Comparison of ENCODE assay signal across 23 cellular contexts in genomic region chr2:47300081-47300480, GRCh38.
DNase-seq lines count a peak whose midpoint lies in the region; ATAC-seq, FAIRE-seq and TF ChIP-seq lines count a peak whose summit lies in the region.
"Had no signal": no experiment of that assay in that cellular context is flagged by ENCODE, and none has a peak within 500 bp of the region (broad histone marks: within the 10 kb centered on the region; RNA-seq: fewer than 3 reads in every experiment).

No MANE protein-coding gene starts in this region.

- H3K9me2 ChIP-seq in PC-9 (ENCODE audit: insufficient read depth), result no peaks in the 10 kb centered on the region

- H3K27ac Mint-ChIP-seq in CD14-positive monocyte, result peak overlapping the region; percentile 88 to 96 (median 96)
- peak overlapping the region; percentile 69 for H3K27ac Mint-ChIP-seq in stimulated activated memory B cell treated with anti-CD40 and anti-IgM and Interleukin-4, amounts not matched to agents 10 μg/mL and 1 μg/mL and 100 μg/mL, for 72 hours
- H3K27ac Mint-ChIP-seq: activated CD4-positive, alpha-beta T cell treated with anti-CD3 and anti-CD28 coated beads, Interleukin-2, amount 10 ng/mL, durations not matched to agents 24 days and 14 days; activated CD8-positive, alpha-beta memory T cell treated with anti-CD3 and anti-CD28 coated beads, Interleukin-2, amount 10 ng/mL, durations not matched to agents 7 days and 5 days; activated T-helper 1 cell treated with anti-CD3 and anti-CD28 coated beads, Interleukin-12 subunit alpha, Interleukin-12 subunit beta, Interleukin-2, Interleukin-4 antibody, amounts not matched to agents 30 ng/mL and 10 ng/mL and 1 ng/mL, durations not matched to agents 14 hours and 24 hours and 36 hours; T-cell had no signal

- H3K4me2 ChIP-seq in PC-9, result peak overlapping the region; percentile 34

- H3K4me1 ChIP-seq in PC-9 (replicated peaks; ENCODE audit: insufficient read depth), result peaks cover 33% of the 10 kb centered on the region

- no peaks in the 10 kb centered on the region for H4K20me1 ChIP-seq in PC-9 (ENCODE audit: insufficient read depth)

- H3K4me1 Mint-ChIP-seq in CD14-positive monocyte, result peaks cover 92% of the 10 kb centered on the region
- H3K4me1 Mint-ChIP-seq in stimulated activated memory B cell treated with anti-CD40 and anti-IgM and Interleukin-4, amounts not matched to agents 10 μg/mL and 1 μg/mL and 100 μg/mL, for 72 hours, result peaks cover 50% of the 10 kb centered on the region

- no peak overlapping the region for H2AFZ ChIP-seq in PC-9

- no peak for ATAC-seq in stimulated activated memory B cell treated with anti-CD40 and anti-IgM and Interleukin-4, amounts not matched to agents 10 μg/mL and 1 μg/mL and 100 μg/mL, for 72 hours
- ATAC-seq: activated CD8-positive, alpha-beta memory T cell treated with anti-CD3 and anti-CD28 coated beads, Interleukin-2, amount 10 ng/mL, durations not matched to agents 7 days and 5 days; T-cell had no signal

- CTCF ChIA-PET in PC-9 (lab: Charles Lee), result interaction anchor here (0.6 kb wide), 1 partner anchor 199 kb away, joined by 3 read pairs; no protein-coding TSS in a partner anchor

- no peak for FAIRE-seq in HTR-8/SVneo (lab: Jason Lieb, UNC)
- FAIRE-seq: H54 had no signal

- DNase-seq in CD14-positive monocyte (ENCODE audit: low spot score) (no peak), PC-9 (peak in 1 of 2 experiments; percentile 6), activated T-cell treated with anti-CD3 and anti-CD28 coated beads for 4 hours (no peak), HTR-8/SVneo (ENCODE audit: insufficient read length, low spot score) (no peak), occipital lobe (lab: John Stamatoyannopoulos, UW) (no peak), ecto neural progenitor cell (ENCODE audit: low spot score) (no peak)
- DNase-seq: activated CD4-positive, alpha-beta T cell treated with anti-CD3 and anti-CD28 coated beads, Interleukin-2, amount 10 ng/mL, durations not matched to agents 24 days and 14 days; activated CD8-positive, alpha-beta memory T cell treated with anti-CD3 and anti-CD28 coated beads, Interleukin-2, amount 10 ng/mL, durations not matched to agents 7 days and 5 days; activated naive CD4-positive, alpha-beta T cell treated with anti-CD3 and anti-CD28 coated beads, Interleukin-2, amount 50 U/mL, for 16 hours; aorta; heart left ventricle; mucosa of descending colon; NCI-H1048; NCI-H446 treated with DMSO at 0.1 percent for 48 hours; SHP77 treated with DMSO at 0.1 percent for 48 hours; stimulated activated CD4-positive, alpha-beta T cell treated with anti-CD3 and anti-CD28 coated beads, Interleukin-4, amount 100 ng/mL, for 24 hours; stimulated activated naive CD8-positive, alpha-beta T cell treated with anti-CD3 and anti-CD28 coated beads, Interleukin-15, Interleukin-2, amounts not matched to agents 100 U/mL and 50 U/mL, for 24 hours had no signal

- H3K27ac ChIP-seq in PC-9 (peak overlapping the region; percentile 48; the same call in 1 of the 2 replicates), layer of hippocampus (ENCODE audit: low read depth, low read length) (peak overlapping the region; percentile 46)

- intact Hi-C loops in CD14-positive monocyte (cut with micrococcal nuclease) (no loop called here), PC-9 (cut with micrococcal nuclease; ENCODE audit: unreplicated experiment) (no loop called here)

- H3K27me3 ChIP-seq in PC-9 (ENCODE audit: insufficient read depth, low read depth) (no peaks in the 10 kb centered on the region), layer of hippocampus (ENCODE audit: control insufficient read depth, insufficient read depth, low read length) (no peaks in the 10 kb centered on the region)
- H3K27me3 ChIP-seq: heart left ventricle had no signal

- H3K4me3 Mint-ChIP-seq in CD14-positive monocyte, result peak overlapping the region in 1 of 2 donors; percentile 26
- no peak overlapping the region for H3K4me3 Mint-ChIP-seq in stimulated activated memory B cell treated with anti-CD40 and anti-IgM and Interleukin-4, amounts not matched to agents 10 μg/mL and 1 μg/mL and 100 μg/mL, for 72 hours
- H3K4me3 Mint-ChIP-seq: activated CD4-positive, alpha-beta T cell treated with anti-CD3 and anti-CD28 coated beads, Interleukin-2, amount 10 ng/mL, durations not matched to agents 24 days and 14 days; activated CD8-positive, alpha-beta memory T cell treated with anti-CD3 and anti-CD28 coated beads, Interleukin-2, amount 10 ng/mL, durations not matched to agents 7 days and 5 days; activated T-helper 1 cell treated with anti-CD3 and anti-CD28 coated beads, Interleukin-12 subunit alpha, Interleukin-12 subunit beta, Interleukin-2, Interleukin-4 antibody, amounts not matched to agents 30 ng/mL and 10 ng/mL and 1 ng/mL, durations not matched to agents 14 hours and 24 hours and 36 hours; neural crest cell; T-cell had no signal

- H3F3A ChIP-seq in PC-9 (ENCODE audit: insufficient read depth, low read depth), result peaks cover 10% of the 10 kb centered on the region; the same call in 1 of the 2 replicates

- POLR2A ChIA-PET in PC-9 (lab: Charles Lee; ENCODE audit: unreplicated experiment), result no interaction called here

- H3K79me2 ChIP-seq in PC-9 (ENCODE audit: low read depth), result no peaks in the 10 kb centered on the region

- TF ChIP-seq CTCF in CD14-positive monocyte (IDR thresholded peaks at IDR 0.05) (no peak), PC-9 (conservative IDR thresholded peaks at IDR 0.05) (no peak)

- BruUV-seq in PC-9 (replicated peaks; lab: Mats Ljungman, UMichigan), result no TSS peak

- H3K36me3 ChIP-seq in PC-9 (ENCODE audit: low read depth), result no peaks in the 10 kb centered on the region
- H3K36me3 ChIP-seq: heart left ventricle had no signal

- 0 out of 2 replicates have a peak, but pooled peaks cover 3% of the 10 kb centered on the region for H3K9me3 ChIP-seq in PC-9 (ENCODE audit: insufficient read depth, low read depth)
- H3K9me3 ChIP-seq: heart left ventricle, mucosa of descending colon had no signal

- no peaks in the 10 kb centered on the region for H3K9me3 Mint-ChIP-seq in CD14-positive monocyte
- no peaks in the 10 kb centered on the region for H3K9me3 Mint-ChIP-seq in stimulated activated memory B cell treated with anti-CD40 and anti-IgM and Interleukin-4, amounts not matched to agents 10 μg/mL and 1 μg/mL and 100 μg/mL, for 72 hours
- H3K9me3 Mint-ChIP-seq: activated CD4-positive, alpha-beta T cell treated with anti-CD3 and anti-CD28 coated beads, Interleukin-2, amount 10 ng/mL, durations not matched to agents 24 days and 14 days; activated T-helper 1 cell treated with anti-CD3 and anti-CD28 coated beads, Interleukin-12 subunit alpha, Interleukin-12 subunit beta, Interleukin-2, Interleukin-4 antibody, amounts not matched to agents 30 ng/mL and 10 ng/mL and 1 ng/mL, durations not matched to agents 14 hours and 24 hours and 36 hours; neural crest cell; T-cell had no signal

- peaks cover under 1 to 6% of the 10 kb centered on the region in 2 donors for H3K36me3 Mint-ChIP-seq in CD14-positive monocyte
- H3K36me3 Mint-ChIP-seq in stimulated activated memory B cell treated with anti-CD40 and anti-IgM and Interleukin-4, amounts not matched to agents 10 μg/mL and 1 μg/mL and 100 μg/mL, for 72 hours, result no peaks in the 10 kb centered on the region
- H3K36me3 Mint-ChIP-seq: activated CD8-positive, alpha-beta memory T cell treated with anti-CD3 and anti-CD28 coated beads, Interleukin-2, amount 10 ng/mL, durations not matched to agents 7 days and 5 days; T-cell had no signal

- peaks cover 0 to 2% (median 0%) of the 10 kb centered on the region in 3 donors for H3K27me3 Mint-ChIP-seq in CD14-positive monocyte (ENCODE audit: low read depth in 3 of 3)
- H3K27me3 Mint-ChIP-seq in stimulated activated memory B cell treated with anti-CD40 and anti-IgM and Interleukin-4, amounts not matched to agents 10 μg/mL and 1 μg/mL and 100 μg/mL, for 72 hours, result no peaks in the 10 kb centered on the region

- no peak overlapping the region for H3K4me3 ChIP-seq in PC-9
- H3K4me3 ChIP-seq: heart left ventricle, mucosa of descending colon had no signal
